ENCODE assay signal across 1 cellular context in the genomic region with DNA sequence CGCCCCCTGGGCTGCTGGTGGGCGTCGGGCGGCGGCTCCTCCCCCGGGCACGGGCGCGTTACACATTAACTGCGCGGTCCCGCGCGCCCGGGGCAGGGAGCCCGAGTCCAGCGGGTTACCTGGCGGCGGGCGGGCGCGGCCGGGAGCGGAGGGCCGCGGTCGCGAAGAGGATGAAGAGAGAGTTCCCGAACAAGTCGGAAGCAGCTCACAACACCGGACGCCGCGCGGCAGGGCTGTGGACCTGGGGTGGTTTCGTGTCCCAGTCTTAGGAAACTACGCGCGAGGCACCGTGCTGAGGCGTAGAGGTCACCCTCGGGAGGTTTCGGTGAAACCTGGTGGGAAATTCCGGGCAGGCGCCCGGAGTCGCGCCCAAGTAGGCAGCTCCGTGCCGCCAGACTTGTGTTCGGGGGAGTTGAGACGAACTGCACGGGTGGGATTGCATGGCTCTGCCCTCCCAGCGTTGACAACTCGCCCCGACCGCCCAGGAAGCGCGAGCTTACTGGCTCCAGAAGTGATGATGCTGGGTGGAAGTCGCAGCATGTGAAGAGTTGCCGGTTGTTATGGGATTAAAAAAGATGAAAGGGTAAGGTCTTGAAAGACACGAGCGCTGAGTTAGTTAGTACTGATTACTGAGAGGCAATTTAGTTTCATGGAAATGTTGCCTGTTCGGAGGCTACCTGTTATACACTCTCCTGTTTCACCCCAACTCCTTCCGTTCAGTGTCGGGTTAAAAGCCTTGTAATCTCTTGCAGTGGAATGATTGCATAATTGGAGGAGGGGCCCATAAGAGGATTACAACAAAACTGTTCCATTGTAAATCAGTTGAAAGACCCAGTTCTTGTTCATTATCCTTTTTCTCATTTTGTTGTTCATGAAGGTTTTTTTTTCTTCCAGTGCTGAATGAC.
TF ChIP-seq lines count a peak whose summit lies in the region.

No MANE protein-coding gene starts in this region.

TF ChIP-seq in GM12878, 131 proteins besides CTCF, POLR2A, EP300 and RAD21 (continued from another document and continues in another):
- TF ChIP-seq SRF (IDR thresholded peaks at IDR 0.05; ENCODE audit: low read depth in 2 of 2, low read length in 2 of 2) (no peak), ZNF384 (IDR thresholded peaks at IDR 0.05; ENCODE audit: borderline replicate concordance, low read depth, low read length) (no peak), CREM (IDR thresholded peaks at IDR 0.05; ENCODE audit: low read depth) (peak; percentile 29; the same call in 1 of the 2 replicates), LARP7 (IDR thresholded peaks at IDR 0.05) (no peak; the same call in 1 of the 2 replicates), ZZZ3 (IDR thresholded peaks at IDR 0.05; ENCODE audit: control insufficient read depth, insufficient read length, low read depth) (no peak), EGR1 (IDR thresholded peaks at IDR 0.05; ENCODE audit: borderline replicate concordance in 1 of 2, low read depth in 2 of 2, low read length in 2 of 2) (peak in 1 of 2 experiments; percentile 26; a peak in 1 of 3 replicates), GATAD2B (conservative IDR thresholded peaks at IDR 0.05; ENCODE audit: low read depth) (peak; percentile 94), SIX5 (IDR thresholded peaks at IDR 0.05; ENCODE audit: low read depth, low read length, severe bottlenecking) (no peak), PAX5 (IDR thresholded peaks at IDR 0.05; ENCODE audit: borderline replicate concordance, low read depth, low read length) (peak; percentile 44; the same call in 1 of the 2 replicates), BHLHE40 (IDR thresholded peaks at IDR 0.05; ENCODE audit: borderline replicate concordance in 1 of 2, low read depth in 2 of 2, low read length in 1 of 2) (peak; percentile 10 to 53; a peak in 2 of 4 replicates), YY1 (IDR thresholded peaks at IDR 0.05; ENCODE audit: low read depth, low read length) (peak; percentile 26), MEF2A (IDR thresholded peaks at IDR 0.05; ENCODE audit: insufficient read depth, low read depth, low read length) (no peak), CHD4 (IDR thresholded peaks at IDR 0.05) (no peak), MTA2 (IDR thresholded peaks at IDR 0.05; ENCODE audit: low read depth) (no peak), SUZ12 (IDR thresholded peaks at IDR 0.05; ENCODE audit: unreplicated experiment) (no peak), TARDBP (IDR thresholded peaks at IDR 0.05; ENCODE audit: borderline replicate concordance) (no peak), EED (IDR thresholded peaks at IDR 0.05; ENCODE audit: low read depth) (0 out of 2 replicates have a peak, but pooled peaks have one; percentile 26), TCF7 (IDR thresholded peaks at IDR 0.05; ENCODE audit: borderline replicate concordance) (peak; percentile 54; the same call in 1 of the 2 replicates), CHD1 (IDR thresholded peaks at IDR 0.05; ENCODE audit: low read depth, low read length) (no peak), ZNF24 (IDR thresholded peaks at IDR 0.05) (no peak), JUNB (IDR thresholded peaks at IDR 0.05) (no peak), NFYA (IDR thresholded peaks at IDR 0.05; ENCODE audit: borderline replicate concordance, low read depth, low read length) (no peak), HDGF (IDR thresholded peaks at IDR 0.05) (peak; percentile 60; the same call in 1 of the 2 replicates), SMAD5 (IDR thresholded peaks at IDR 0.05; ENCODE audit: low read depth) (no peak), GABPA (IDR thresholded peaks at IDR 0.05; ENCODE audit: low read depth) (no peak), CBX5 (IDR thresholded peaks at IDR 0.05; ENCODE audit: low read depth) (peak; percentile 75; the same call in 1 of the 2 replicates), IRF4 (IDR thresholded peaks at IDR 0.05; ENCODE audit: low read depth, low read length) (no peak), TCF3 (IDR thresholded peaks at IDR 0.05; ENCODE audit: borderline replicate concordance, insufficient read depth, low read depth, low read length) (no peak), IKZF2 (IDR thresholded peaks at IDR 0.05) (peak in 1 of 2 experiments; percentile 55; a peak in 1 of 4 replicates)
- TF ChIP-seq, protein P1, sequence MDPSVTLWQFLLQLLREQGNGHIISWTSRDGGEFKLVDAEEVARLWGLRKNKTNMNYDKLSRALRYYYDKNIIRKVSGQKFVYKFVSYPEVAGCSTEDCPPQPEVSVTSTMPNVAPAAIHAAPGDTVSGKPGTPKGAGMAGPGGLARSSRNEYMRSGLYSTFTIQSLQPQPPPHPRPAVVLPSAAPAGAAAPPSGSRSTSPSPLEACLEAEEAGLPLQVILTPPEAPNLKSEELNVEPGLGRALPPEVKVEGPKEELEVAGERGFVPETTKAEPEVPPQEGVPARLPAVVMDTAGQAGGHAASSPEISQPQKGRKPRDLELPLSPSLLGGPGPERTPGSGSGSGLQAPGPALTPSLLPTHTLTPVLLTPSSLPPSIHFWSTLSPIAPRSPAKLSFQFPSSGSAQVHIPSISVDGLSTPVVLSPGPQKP (IDR thresholded peaks at IDR 0.05; ENCODE audit: low read depth, low read length) = no peak
- TF ChIP-seq, protein P2, sequence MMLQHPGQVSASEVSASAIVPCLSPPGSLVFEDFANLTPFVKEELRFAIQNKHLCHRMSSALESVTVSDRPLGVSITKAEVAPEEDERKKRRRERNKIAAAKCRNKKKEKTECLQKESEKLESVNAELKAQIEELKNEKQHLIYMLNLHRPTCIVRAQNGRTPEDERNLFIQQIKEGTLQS (IDR thresholded peaks at IDR 0.05; ENCODE audit: borderline replicate concordance, extremely low read depth, low read depth, low read length) = no peak
- TF ChIP-seq, protein P3, sequence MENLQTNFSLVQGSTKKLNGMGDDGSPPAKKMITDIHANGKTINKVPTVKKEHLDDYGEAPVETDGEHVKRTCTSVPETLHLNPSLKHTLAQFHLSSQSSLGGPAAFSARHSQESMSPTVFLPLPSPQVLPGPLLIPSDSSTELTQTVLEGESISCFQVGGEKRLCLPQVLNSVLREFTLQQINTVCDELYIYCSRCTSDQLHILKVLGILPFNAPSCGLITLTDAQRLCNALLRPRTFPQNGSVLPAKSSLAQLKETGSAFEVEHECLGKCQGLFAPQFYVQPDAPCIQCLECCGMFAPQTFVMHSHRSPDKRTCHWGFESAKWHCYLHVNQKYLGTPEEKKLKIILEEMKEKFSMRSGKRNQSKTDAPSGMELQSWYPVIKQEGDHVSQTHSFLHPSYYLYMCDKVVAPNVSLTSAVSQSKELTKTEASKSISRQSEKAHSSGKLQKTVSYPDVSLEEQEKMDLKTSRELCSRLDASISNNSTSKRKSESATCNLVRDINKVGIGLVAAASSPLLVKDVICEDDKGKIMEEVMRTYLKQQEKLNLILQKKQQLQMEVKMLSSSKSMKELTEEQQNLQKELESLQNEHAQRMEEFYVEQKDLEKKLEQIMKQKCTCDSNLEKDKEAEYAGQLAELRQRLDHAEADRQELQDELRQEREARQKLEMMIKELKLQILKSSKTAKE (IDR thresholded peaks at IDR 0.05; ENCODE audit: low read depth, poor library complexity, severe bottlenecking) = no peak
- TF ChIP-seq, protein P4, sequence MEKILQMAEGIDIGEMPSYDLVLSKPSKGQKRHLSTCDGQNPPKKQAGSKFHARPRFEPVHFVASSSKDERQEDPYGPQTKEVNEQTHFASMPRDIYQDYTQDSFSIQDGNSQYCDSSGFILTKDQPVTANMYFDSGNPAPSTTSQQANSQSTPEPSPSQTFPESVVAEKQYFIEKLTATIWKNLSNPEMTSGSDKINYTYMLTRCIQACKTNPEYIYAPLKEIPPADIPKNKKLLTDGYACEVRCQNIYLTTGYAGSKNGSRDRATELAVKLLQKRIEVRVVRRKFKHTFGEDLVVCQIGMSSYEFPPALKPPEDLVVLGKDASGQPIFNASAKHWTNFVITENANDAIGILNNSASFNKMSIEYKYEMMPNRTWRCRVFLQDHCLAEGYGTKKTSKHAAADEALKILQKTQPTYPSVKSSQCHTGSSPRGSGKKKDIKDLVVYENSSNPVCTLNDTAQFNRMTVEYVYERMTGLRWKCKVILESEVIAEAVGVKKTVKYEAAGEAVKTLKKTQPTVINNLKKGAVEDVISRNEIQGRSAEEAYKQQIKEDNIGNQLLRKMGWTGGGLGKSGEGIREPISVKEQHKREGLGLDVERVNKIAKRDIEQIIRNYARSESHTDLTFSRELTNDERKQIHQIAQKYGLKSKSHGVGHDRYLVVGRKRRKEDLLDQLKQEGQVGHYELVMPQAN (conservative IDR thresholded peaks at IDR 0.05) = 0 out of 2 replicates have a peak, but pooled peaks have one; percentile 22
- TF ChIP-seq, protein P5, sequence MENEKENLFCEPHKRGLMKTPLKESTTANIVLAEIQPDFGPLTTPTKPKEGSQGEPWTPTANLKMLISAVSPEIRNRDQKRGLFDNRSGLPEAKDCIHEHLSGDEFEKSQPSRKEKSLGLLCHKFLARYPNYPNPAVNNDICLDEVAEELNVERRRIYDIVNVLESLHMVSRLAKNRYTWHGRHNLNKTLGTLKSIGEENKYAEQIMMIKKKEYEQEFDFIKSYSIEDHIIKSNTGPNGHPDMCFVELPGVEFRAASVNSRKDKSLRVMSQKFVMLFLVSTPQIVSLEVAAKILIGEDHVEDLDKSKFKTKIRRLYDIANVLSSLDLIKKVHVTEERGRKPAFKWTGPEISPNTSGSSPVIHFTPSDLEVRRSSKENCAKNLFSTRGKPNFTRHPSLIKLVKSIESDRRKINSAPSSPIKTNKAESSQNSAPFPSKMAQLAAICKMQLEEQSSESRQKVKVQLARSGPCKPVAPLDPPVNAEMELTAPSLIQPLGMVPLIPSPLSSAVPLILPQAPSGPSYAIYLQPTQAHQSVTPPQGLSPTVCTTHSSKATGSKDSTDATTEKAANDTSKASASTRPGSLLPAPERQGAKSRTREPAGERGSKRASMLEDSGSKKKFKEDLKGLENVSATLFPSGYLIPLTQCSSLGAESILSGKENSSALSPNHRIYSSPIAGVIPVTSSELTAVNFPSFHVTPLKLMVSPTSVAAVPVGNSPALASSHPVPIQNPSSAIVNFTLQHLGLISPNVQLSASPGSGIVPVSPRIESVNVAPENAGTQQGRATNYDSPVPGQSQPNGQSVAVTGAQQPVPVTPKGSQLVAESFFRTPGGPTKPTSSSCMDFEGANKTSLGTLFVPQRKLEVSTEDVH (IDR thresholded peaks at IDR 0.05; ENCODE audit: low read depth, partially characterized antibody) = no peak
- TF ChIP-seq, protein P6, sequence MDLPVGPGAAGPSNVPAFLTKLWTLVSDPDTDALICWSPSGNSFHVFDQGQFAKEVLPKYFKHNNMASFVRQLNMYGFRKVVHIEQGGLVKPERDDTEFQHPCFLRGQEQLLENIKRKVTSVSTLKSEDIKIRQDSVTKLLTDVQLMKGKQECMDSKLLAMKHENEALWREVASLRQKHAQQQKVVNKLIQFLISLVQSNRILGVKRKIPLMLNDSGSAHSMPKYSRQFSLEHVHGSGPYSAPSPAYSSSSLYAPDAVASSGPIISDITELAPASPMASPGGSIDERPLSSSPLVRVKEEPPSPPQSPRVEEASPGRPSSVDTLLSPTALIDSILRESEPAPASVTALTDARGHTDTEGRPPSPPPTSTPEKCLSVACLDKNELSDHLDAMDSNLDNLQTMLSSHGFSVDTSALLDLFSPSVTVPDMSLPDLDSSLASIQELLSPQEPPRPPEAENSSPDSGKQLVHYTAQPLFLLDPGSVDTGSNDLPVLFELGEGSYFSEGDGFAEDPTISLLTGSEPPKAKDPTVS (IDR thresholded peaks at IDR 0.05; ENCODE audit: low read depth, low read length) = no peak
- TF ChIP-seq, protein P7, sequence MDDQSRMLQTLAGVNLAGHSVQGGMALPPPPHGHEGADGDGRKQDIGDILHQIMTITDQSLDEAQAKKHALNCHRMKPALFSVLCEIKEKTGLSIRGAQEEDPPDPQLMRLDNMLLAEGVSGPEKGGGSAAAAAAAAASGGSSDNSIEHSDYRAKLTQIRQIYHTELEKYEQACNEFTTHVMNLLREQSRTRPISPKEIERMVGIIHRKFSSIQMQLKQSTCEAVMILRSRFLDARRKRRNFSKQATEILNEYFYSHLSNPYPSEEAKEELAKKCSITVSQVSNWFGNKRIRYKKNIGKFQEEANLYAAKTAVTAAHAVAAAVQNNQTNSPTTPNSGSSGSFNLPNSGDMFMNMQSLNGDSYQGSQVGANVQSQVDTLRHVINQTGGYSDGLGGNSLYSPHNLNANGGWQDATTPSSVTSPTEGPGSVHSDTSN (IDR thresholded peaks at IDR 0.05; ENCODE audit: insufficient replicate concordance, low read depth, low read length) = no peak
- TF ChIP-seq, protein P8, sequence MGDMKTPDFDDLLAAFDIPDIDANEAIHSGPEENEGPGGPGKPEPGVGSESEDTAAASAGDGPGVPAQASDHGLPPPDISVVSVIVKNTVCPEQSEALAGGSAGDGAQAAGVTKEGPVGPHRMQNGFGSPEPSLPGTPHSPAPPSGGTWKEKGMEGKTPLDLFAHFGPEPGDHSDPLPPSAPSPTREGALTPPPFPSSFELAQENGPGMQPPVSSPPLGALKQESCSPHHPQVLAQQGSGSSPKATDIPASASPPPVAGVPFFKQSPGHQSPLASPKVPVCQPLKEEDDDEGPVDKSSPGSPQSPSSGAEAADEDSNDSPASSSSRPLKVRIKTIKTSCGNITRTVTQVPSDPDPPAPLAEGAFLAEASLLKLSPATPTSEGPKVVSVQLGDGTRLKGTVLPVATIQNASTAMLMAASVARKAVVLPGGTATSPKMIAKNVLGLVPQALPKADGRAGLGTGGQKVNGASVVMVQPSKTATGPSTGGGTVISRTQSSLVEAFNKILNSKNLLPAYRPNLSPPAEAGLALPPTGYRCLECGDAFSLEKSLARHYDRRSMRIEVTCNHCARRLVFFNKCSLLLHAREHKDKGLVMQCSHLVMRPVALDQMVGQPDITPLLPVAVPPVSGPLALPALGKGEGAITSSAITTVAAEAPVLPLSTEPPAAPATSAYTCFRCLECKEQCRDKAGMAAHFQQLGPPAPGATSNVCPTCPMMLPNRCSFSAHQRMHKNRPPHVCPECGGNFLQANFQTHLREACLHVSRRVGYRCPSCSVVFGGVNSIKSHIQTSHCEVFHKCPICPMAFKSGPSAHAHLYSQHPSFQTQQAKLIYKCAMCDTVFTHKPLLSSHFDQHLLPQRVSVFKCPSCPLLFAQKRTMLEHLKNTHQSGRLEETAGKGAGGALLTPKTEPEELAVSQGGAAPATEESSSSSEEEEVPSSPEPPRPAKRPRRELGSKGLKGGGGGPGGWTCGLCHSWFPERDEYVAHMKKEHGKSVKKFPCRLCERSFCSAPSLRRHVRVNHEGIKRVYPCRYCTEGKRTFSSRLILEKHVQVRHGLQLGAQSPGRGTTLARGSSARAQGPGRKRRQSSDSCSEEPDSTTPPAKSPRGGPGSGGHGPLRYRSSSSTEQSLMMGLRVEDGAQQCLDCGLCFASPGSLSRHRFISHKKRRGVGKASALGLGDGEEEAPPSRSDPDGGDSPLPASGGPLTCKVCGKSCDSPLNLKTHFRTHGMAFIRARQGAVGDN (IDR thresholded peaks at IDR 0.05) = 0 out of 2 replicates have a peak, but pooled peaks have one; percentile 2
- TF ChIP-seq, protein P9, sequence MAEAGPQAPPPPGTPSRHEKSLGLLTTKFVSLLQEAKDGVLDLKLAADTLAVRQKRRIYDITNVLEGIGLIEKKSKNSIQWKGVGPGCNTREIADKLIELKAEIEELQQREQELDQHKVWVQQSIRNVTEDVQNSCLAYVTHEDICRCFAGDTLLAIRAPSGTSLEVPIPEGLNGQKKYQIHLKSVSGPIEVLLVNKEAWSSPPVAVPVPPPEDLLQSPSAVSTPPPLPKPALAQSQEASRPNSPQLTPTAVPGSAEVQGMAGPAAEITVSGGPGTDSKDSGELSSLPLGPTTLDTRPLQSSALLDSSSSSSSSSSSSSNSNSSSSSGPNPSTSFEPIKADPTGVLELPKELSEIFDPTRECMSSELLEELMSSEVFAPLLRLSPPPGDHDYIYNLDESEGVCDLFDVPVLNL (IDR thresholded peaks at IDR 0.05; ENCODE audit: low read depth, low read length) = no peak
